ENCODE assay signal across 8 cellular contexts in the genomic region with DNA sequence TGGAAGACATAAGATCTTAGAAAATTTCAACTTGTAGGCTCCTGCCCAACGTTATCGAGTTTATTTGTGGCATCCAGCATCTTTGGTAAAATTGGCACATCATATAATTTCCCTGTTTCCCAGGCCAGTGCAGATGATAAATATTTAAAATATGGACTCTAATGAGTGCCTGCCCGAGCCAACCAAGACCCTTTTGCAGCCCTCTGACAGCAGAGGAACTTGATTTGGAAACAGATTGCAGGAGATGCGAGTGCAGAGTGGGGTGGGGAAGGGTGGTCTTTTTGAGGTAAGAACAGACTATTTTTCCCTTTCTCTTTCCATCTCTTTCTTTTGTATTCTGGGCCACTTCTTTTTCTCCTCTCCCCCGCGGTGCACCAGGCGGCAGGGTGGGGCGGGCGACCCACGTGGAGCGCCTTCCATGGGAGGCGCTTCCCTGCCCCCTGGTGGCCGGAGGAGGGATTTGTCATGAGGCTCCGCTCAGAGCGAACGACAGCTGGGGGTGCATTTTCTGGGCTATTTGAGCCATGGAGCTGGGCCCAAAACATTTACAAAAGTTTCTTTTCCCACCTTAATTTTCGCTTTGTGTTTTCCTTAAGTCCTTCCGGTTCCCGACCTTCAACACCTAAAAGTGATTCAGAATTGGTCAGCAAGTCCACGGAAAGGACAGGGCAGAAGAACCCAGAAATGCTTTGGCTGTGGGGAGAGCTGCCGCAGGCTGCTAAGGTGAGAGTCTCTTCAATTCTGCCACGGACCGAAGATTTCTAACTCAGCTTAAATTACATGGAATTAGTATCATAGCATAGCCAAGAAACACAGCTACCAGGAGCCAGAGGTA. TPM values are rescaled to one million over a fixed set of nuclear protein-coding genes. Genes with fewer than 3 reads are reported as not detected.
DNase-seq lines count a peak whose midpoint lies in the region; ATAC-seq, FAIRE-seq and TF ChIP-seq lines count a peak whose summit lies in the region.

No MANE protein-coding gene starts in this region.

- no peaks in the 10 kb centered on the region for H3K27me3 Mint-ChIP-seq in activated T-helper 2 cell treated with anti-CD3 and anti-CD28 coated beads, Interferon-gamma antibody, Interleukin-2, Interleukin-4, amounts not matched to agents 10 μg/mL and 5 μg/mL and 100 μg/mL, durations not matched to agents 14 hours and 24 hours and 36 hours (ENCODE audit: low read depth)

- peak; percentile 8 for TF ChIP-seq POLR2A in testis (IDR thresholded peaks at IDR 0.05)

- peak overlapping the region; percentile 68 for H2AFZ ChIP-seq in DND-41 (ENCODE audit: low read depth, low read length)

- TF ChIP-seq CTCF in DND-41 (IDR thresholded peaks at IDR 0.05; ENCODE audit: borderline replicate concordance, extremely low read depth, low read length, poor library complexity, severe bottlenecking) (peak; percentile 90), fibroblast of villous mesenchyme (IDR thresholded peaks at IDR 0.05; ENCODE audit: insufficient read depth, low read depth, low read length) (peak; percentile 93), omental fat pad (IDR thresholded peaks at IDR 0.05) (peak in 2 of 3 donors; percentile 96 to 98), testis (IDR thresholded peaks at IDR 0.05) (peak; percentile 98)

- H3K4me2 ChIP-seq in DND-41 (ENCODE audit: insufficient read depth, low read length): peak overlapping the region; percentile 65

- H3K27me3 ChIP-seq in DND-41 (ENCODE audit: insufficient read depth, low read length, poor library complexity) (no peaks in the 10 kb centered on the region), HUES6 (ENCODE audit: control insufficient read depth, insufficient read depth, low read length) (no peaks in the 10 kb centered on the region), testis (no peaks in the 10 kb centered on the region)

- H3K79me2 ChIP-seq in DND-41 (ENCODE audit: insufficient read depth, low read length): no peaks in the 10 kb centered on the region

- H3K36me3 Mint-ChIP-seq in activated T-helper 2 cell treated with anti-CD3 and anti-CD28 coated beads, Interferon-gamma antibody, Interleukin-2, Interleukin-4, amounts not matched to agents 10 μg/mL and 5 μg/mL and 100 μg/mL, durations not matched to agents 14 hours and 24 hours and 36 hours (ENCODE audit: low read depth): peaks cover 76% of the 10 kb centered on the region

- H3K27ac ChIP-seq in DND-41 (ENCODE audit: low read length) (no peak overlapping the region), HUES6 (ENCODE audit: low read depth, low read length) (no peak overlapping the region), testis (peak overlapping the region in 1 of 2 donors; percentile 46)

- H3K4me3 ChIP-seq in DND-41 (ENCODE audit: low read depth in 1 of 2, low read length in 2 of 2): peak overlapping the region in 1 of 2 experiments; percentile 41; a peak in 2 of 4 replicates
- H3K4me3 ChIP-seq in HUES6 (ENCODE audit: low read depth, low read length): 0 out of 2 replicates have a peak overlapping the region, but pooled peaks have one; percentile 24
- H3K4me3 ChIP-seq in fibroblast of villous mesenchyme (ENCODE audit: low read depth, low read length): no peak overlapping the region
- peak overlapping the region in 1 of 2 donors; percentile 16 for H3K4me3 ChIP-seq in testis

- H3K9me3 ChIP-seq in DND-41 (ENCODE audit: insufficient read depth, low read length, severe bottlenecking): no peaks in the 10 kb centered on the region
- H3K9me3 ChIP-seq in HUES6 (ENCODE audit: control insufficient read depth, insufficient read depth, low read depth, low read length): no peaks in the 10 kb centered on the region
- H3K9me3 ChIP-seq in testis: no peaks in the 10 kb centered on the region

- H3K4me1 ChIP-seq in DND-41 (ENCODE audit: insufficient read depth, low read length) (peaks cover 29% of the 10 kb centered on the region), HUES6 (ENCODE audit: control insufficient read depth, insufficient read depth, low read length) (peaks cover 16% of the 10 kb centered on the region), testis (peaks cover 7% of the 10 kb centered on the region)

- H4K20me1 ChIP-seq in DND-41 (ENCODE audit: insufficient read depth, low read length): no peaks in the 10 kb centered on the region

- DNase-seq in DND-41: peak; percentile 87
- peak; percentile 41 for DNase-seq in RCC 7860 (ENCODE audit: low spot score)
- peak; percentile 72 for DNase-seq in activated T-helper 2 cell treated with anti-CD3 and anti-CD28 coated beads, Interferon-gamma antibody, Interleukin-2, Interleukin-4, amounts not matched to agents 10 μg/mL and 5 μg/mL and 100 μg/mL, durations not matched to agents 14 hours and 24 hours and 36 hours (ENCODE audit: low spot score)
- peak; percentile 72 for DNase-seq in fibroblast of villous mesenchyme (ENCODE audit: low read depth)
- DNase-seq in omental fat pad (ENCODE audit: low spot score): peak; percentile 64
- peak; percentile 90 for DNase-seq in testis

- intact Hi-C loops in activated T-helper 2 cell treated with anti-CD3 and anti-CD28 coated beads, Interferon-gamma antibody, Interleukin-2, Interleukin-4, amounts not matched to agents 10 μg/mL and 5 μg/mL and 100 μg/mL, durations not matched to agents 14 hours and 24 hours and 36 hours (cut with micrococcal nuclease): loop anchor here (1.0 to 10.0 kb wide), 7 partner anchors 25 to 624 kb away; partner anchors contain the start of genes E2F6 and SLC66A3
- intact Hi-C loops in testis (cut with DNase I; ENCODE audit: low total_unique reads): loop anchor here (5.0 kb wide), 1 partner anchor 87 kb away; no protein-coding TSS in a partner anchor

- H3K9ac ChIP-seq in DND-41 (ENCODE audit: low read depth, low read length) (peak overlapping the region; percentile 39; the same call in 1 of the 2 replicates), HUES6 (ENCODE audit: low read length) (no peak overlapping the region)

- peaks cover 38% of the 10 kb centered on the region for H3K4me1 Mint-ChIP-seq in activated T-helper 2 cell treated with anti-CD3 and anti-CD28 coated beads, Interferon-gamma antibody, Interleukin-2, Interleukin-4, amounts not matched to agents 10 μg/mL and 5 μg/mL and 100 μg/mL, durations not matched to agents 14 hours and 24 hours and 36 hours (ENCODE audit: low read depth)

- ATAC-seq in DND-41 (ENCODE audit: insufficient read depth, low read depth) (peak; percentile 95), GM21447 (IDR thresholded peaks at IDR 0.05; ENCODE audit: unreplicated experiment) (peak; percentile 85), omental fat pad (ENCODE audit: low FRiP score) (peak; percentile 76)

- H3K36me3 ChIP-seq in DND-41 (ENCODE audit: insufficient read depth, low read length) (peaks cover 77% of the 10 kb centered on the region), HUES6 (ENCODE audit: control insufficient read depth, insufficient read depth, low read length) (peaks cover 58% of the 10 kb centered on the region), testis (ENCODE audit: low read depth, missing control alignments) (no peaks in the 10 kb centered on the region)

- WGBS in testis, 2 donors: 16 to 17% methylated on average over 23 of the region's 23 CpGs

- H3K27ac Mint-ChIP-seq in activated T-helper 2 cell treated with anti-CD3 and anti-CD28 coated beads, Interferon-gamma antibody, Interleukin-2, Interleukin-4, amounts not matched to agents 10 μg/mL and 5 μg/mL and 100 μg/mL, durations not matched to agents 14 hours and 24 hours and 36 hours: no peak overlapping the region

- peak overlapping the region; percentile 20 for H3K4me3 Mint-ChIP-seq in activated T-helper 2 cell treated with anti-CD3 and anti-CD28 coated beads, Interferon-gamma antibody, Interleukin-2, Interleukin-4, amounts not matched to agents 10 μg/mL and 5 μg/mL and 100 μg/mL, durations not matched to agents 14 hours and 24 hours and 36 hours (ENCODE audit: low read depth)

- no peaks in the 10 kb centered on the region for H3K9me3 Mint-ChIP-seq in activated T-helper 2 cell treated with anti-CD3 and anti-CD28 coated beads, Interferon-gamma antibody, Interleukin-2, Interleukin-4, amounts not matched to agents 10 μg/mL and 5 μg/mL and 100 μg/mL, durations not matched to agents 14 hours and 24 hours and 36 hours

- no peak for FAIRE-seq in RCC 7860 (lab: Jason Lieb, UNC)

RNA-seq across cellular contexts. Expression of gene LPIN1, which starts 32.7 kb away (rescaled TPM):
- total RNA-seq in activated T-helper 2 cell treated with anti-CD3 and anti-CD28 coated beads, Interferon-gamma antibody, Interleukin-2, Interleukin-4, amounts not matched to agents 10 μg/mL and 5 μg/mL and 100 μg/mL, durations not matched to agents 14 hours and 24 hours and 36 hours: 42.9 and 48.8 TPM in 2 replicates
- 62.2 and 69.6 TPM in 2 replicates for total RNA-seq in fibroblast of villous mesenchyme
- 100 to 1,000 TPM in 1 of 4 donors, 10 to 100 TPM in 3; 72.8 to 104 (median 89.1) TPM for total RNA-seq in omental fat pad
- 100 to 1,000 TPM in 1 of 2 donors, 10 to 100 TPM in 1; 90.0 to 198 TPM for total RNA-seq in testis
- 169 TPM for polyA plus RNA-seq in testis (ENCODE audit: insufficient read depth, low read depth, low replicate concordance)
